ENCODE assay signal across 21 cellular contexts in genomic region chr2:121977326-121977725, GRCh38.
DNase-seq lines count a peak whose midpoint lies in the region; TF ChIP-seq lines count a peak whose summit lies in the region.
"Had no signal": no experiment of that assay in that cellular context is flagged by ENCODE, and none has a peak within 500 bp of the region (broad histone marks: within the 10 kb centered on the region; RNA-seq: fewer than 3 reads in every experiment).

No MANE protein-coding gene starts in this region.

- H3K9ac ChIP-seq in KMS-11 (no peak overlapping the region), SK-N-MC (ENCODE audit: insufficient read length) (no peak overlapping the region)

- DNase-seq in BJ (ENCODE audit: low read depth) (peak; percentile 1), SK-N-MC (ENCODE audit: low read depth, low spot score) (no peak), osteocyte (ENCODE audit: extremely low spot score, unreplicated experiment) (peak; percentile 66), islet precursor cell (no peak), SW480 (ENCODE audit: low spot score) (no peak), COLO829 (ENCODE audit: low spot score) (no peak)
- DNase-seq: C1 segment of cervical spinal cord; Calu3; CD8-positive, alpha-beta T cell; DMS153; NCI-H1105; NCI-H146; NCI-H2029; NCI-H345; NCI-H526; SIG-M5; T-cell had no signal

- H3K79me2 ChIP-seq in KMS-11 (ENCODE audit: insufficient read depth, low read depth): no peaks in the 10 kb centered on the region

- no peaks in the 10 kb centered on the region for H3K36me3 Mint-ChIP-seq in osteocyte (ENCODE audit: unreplicated experiment)
- H3K36me3 Mint-ChIP-seq: CD8-positive, alpha-beta T cell; T-cell had no signal

- peaks cover 33% of the 10 kb centered on the region for H3K27me3 Mint-ChIP-seq in osteocyte (ENCODE audit: unreplicated experiment)

- no peaks in the 10 kb centered on the region for H4K20me1 ChIP-seq in KMS-11 (ENCODE audit: insufficient read depth)

- POLR2A ChIA-PET in BJ (lab: Charles Lee): no interaction called here

- no peak overlapping the region for H3K27ac ChIP-seq in KMS-11
- peak overlapping the region; percentile 6; the same call in 1 of the 2 replicates for H3K27ac ChIP-seq in SK-N-MC
- H3K27ac ChIP-seq: HL-60, RWPE1 had no signal

- no peak overlapping the region for H3K27ac Mint-ChIP-seq in osteocyte (ENCODE audit: unreplicated experiment)
- H3K27ac Mint-ChIP-seq: CD8-positive, alpha-beta T cell had no signal

- H3K9me3 Mint-ChIP-seq in osteocyte (ENCODE audit: unreplicated experiment): no peaks in the 10 kb centered on the region
- H3K9me3 Mint-ChIP-seq: CD8-positive, alpha-beta T cell; T-cell had no signal

- peak overlapping the region; percentile 44; the same call in 1 of the 2 replicates for H2AFZ ChIP-seq in KMS-11 (ENCODE audit: low read depth)

- no peak overlapping the region for H3K4me3 ChIP-seq in BJ (ENCODE audit: low read depth, low read length)
- no peak overlapping the region for H3K4me3 ChIP-seq in KMS-11 (IDR thresholded peaks at IDR 0.05; ENCODE audit: insufficient read depth, low read depth, low read length)
- no peak overlapping the region for H3K4me3 ChIP-seq in SK-N-MC
- H3K4me3 ChIP-seq: K562 had no signal

- H3K36me3 ChIP-seq in BJ (ENCODE audit: control insufficient read depth, insufficient read depth, low read length): no peaks in the 10 kb centered on the region
- no peaks in the 10 kb centered on the region for H3K36me3 ChIP-seq in KMS-11 (ENCODE audit: insufficient read depth)
- no peaks in the 10 kb centered on the region for H3K36me3 ChIP-seq in SK-N-MC (ENCODE audit: insufficient read depth, low read length)

- H3K4me1 Mint-ChIP-seq in osteocyte (ENCODE audit: unreplicated experiment): peaks cover 7% of the 10 kb centered on the region

- CTCF ChIA-PET in BJ (lab: Yijun Ruan, JAX): interaction anchor here (0.6 to 1.6 kb wide), 3 partner anchors 18 to 257 kb away, joined by 3 to 5 read pairs (median 5); no protein-coding TSS in a partner anchor

- H3K9me3 ChIP-seq in SK-N-MC (ENCODE audit: low read depth, low read length): 0 out of 2 replicates have a peak, but pooled peaks cover 2% of the 10 kb centered on the region

- H3K27me3 ChIP-seq in BJ (ENCODE audit: control insufficient read depth, insufficient read depth, low read length) (no peaks in the 10 kb centered on the region), KMS-11 (ENCODE audit: insufficient read depth, low read depth) (no peaks in the 10 kb centered on the region)

- TF ChIP-seq CTCF in BJ (IDR thresholded peaks at IDR 0.05; ENCODE audit: insufficient read depth, low read depth, low read length): no peak
- no peak for TF ChIP-seq CTCF in KMS-11 (conservative IDR thresholded peaks at IDR 0.05; ENCODE audit: low read depth, low read length)
- no peak for TF ChIP-seq CTCF in osteocyte (IDR thresholded peaks at IDR 0.05)

- no peak overlapping the region for H3K4me3 Mint-ChIP-seq in osteocyte (ENCODE audit: unreplicated experiment)
- H3K4me3 Mint-ChIP-seq: CD8-positive, alpha-beta T cell; T-cell had no signal

- no peak overlapping the region for H3K4me2 ChIP-seq in KMS-11

- peaks cover 12% of the 10 kb centered on the region for H3K4me1 ChIP-seq in KMS-11 (ENCODE audit: low read depth, poor library complexity, severe bottlenecking)

Comparison
In these comparisons a context has a peak if more than half of its experiments do, and no peak if none do; other contexts are left out.
1. DNase-seq: peak in BJ (single experiment) and osteocyte (single experiment); none in SK-N-MC (single experiment), islet precursor cell (single experiment), SW480 (single experiment) and COLO829 (single experiment).